In the genomic region with DNA sequence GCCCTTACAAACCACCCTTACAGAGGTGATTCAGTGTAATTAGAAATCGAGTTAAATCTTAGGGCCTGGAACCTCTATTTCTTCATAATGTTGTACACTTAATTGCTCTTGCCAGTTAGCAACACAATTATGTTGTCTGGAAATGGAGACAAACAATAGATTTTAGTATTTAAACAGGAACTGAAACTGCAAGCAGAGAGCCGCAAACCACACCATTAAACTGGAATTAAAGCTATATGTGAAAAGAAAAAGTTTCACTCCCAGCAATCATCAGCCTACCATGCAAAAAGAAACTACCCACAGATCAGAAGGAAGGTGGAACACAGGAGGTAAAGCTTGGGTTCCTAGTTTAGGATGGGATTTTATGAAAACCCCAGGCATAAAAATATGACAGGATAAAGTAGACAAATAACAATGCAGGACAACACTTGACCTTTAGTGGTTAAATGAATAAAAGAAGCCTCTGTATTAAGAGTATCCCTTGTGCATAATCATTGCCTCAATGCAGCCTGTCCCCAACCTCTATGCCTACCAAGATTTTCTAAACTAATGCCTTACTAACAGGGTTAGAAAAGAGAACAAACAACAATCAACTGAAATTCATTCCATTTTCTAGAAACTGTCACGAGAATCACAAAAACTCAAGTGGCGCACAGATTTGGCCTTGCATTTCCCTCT, we compare ENCODE assay signal across 1 cellular context.
A peak's percentile ranks its signal among the peaks of the same experiment; 100 is the strongest.
TF ChIP-seq lines count a peak whose summit lies in the region.

No MANE protein-coding gene starts in this region.

TF ChIP-seq in GM12878, 131 proteins besides CTCF, POLR2A, EP300 and RAD21 (continued from another document and continues in another):
- TF ChIP-seq, protein P1, sequence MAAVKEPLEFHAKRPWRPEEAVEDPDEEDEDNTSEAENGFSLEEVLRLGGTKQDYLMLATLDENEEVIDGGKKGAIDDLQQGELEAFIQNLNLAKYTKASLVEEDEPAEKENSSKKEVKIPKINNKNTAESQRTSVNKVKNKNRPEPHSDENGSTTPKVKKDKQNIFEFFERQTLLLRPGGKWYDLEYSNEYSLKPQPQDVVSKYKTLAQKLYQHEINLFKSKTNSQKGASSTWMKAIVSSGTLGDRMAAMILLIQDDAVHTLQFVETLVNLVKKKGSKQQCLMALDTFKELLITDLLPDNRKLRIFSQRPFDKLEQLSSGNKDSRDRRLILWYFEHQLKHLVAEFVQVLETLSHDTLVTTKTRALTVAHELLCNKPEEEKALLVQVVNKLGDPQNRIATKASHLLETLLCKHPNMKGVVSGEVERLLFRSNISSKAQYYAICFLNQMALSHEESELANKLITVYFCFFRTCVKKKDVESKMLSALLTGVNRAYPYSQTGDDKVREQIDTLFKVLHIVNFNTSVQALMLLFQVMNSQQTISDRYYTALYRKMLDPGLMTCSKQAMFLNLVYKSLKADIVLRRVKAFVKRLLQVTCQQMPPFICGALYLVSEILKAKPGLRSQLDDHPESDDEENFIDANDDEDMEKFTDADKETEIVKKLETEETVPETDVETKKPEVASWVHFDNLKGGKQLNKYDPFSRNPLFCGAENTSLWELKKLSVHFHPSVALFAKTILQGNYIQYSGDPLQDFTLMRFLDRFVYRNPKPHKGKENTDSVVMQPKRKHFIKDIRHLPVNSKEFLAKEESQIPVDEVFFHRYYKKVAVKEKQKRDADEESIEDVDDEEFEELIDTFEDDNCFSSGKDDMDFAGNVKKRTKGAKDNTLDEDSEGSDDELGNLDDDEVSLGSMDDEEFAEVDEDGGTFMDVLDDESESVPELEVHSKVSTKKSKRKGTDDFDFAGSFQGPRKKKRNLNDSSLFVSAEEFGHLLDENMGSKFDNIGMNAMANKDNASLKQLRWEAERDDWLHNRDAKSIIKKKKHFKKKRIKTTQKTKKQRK (IDR thresholded peaks at IDR 0.05; ENCODE audit: low read depth, low read length), result no peak
- TF ChIP-seq YY1 (IDR thresholded peaks at IDR 0.05; ENCODE audit: low read depth, low read length), result no peak
- no peak for TF ChIP-seq WRNIP1 (IDR thresholded peaks at IDR 0.05; ENCODE audit: borderline replicate concordance, low read depth, low read length)
- TF ChIP-seq SPI1 (IDR thresholded peaks at IDR 0.05; ENCODE audit: borderline replicate concordance, insufficient read depth, low read depth, low read length), result peak; percentile 98
- no peak for TF ChIP-seq RFX5 (IDR thresholded peaks at IDR 0.05; ENCODE audit: low read depth, low read length)
- TF ChIP-seq CHD2 (IDR thresholded peaks at IDR 0.05; ENCODE audit: borderline replicate concordance, low read depth, low read length), result peak; percentile 51; the same call in 1 of the 2 replicates
- TF ChIP-seq SIX5 (IDR thresholded peaks at IDR 0.05; ENCODE audit: low read depth, low read length, severe bottlenecking), result no peak
- TF ChIP-seq CHD4 (IDR thresholded peaks at IDR 0.05), result no peak
- TF ChIP-seq, protein P2, sequence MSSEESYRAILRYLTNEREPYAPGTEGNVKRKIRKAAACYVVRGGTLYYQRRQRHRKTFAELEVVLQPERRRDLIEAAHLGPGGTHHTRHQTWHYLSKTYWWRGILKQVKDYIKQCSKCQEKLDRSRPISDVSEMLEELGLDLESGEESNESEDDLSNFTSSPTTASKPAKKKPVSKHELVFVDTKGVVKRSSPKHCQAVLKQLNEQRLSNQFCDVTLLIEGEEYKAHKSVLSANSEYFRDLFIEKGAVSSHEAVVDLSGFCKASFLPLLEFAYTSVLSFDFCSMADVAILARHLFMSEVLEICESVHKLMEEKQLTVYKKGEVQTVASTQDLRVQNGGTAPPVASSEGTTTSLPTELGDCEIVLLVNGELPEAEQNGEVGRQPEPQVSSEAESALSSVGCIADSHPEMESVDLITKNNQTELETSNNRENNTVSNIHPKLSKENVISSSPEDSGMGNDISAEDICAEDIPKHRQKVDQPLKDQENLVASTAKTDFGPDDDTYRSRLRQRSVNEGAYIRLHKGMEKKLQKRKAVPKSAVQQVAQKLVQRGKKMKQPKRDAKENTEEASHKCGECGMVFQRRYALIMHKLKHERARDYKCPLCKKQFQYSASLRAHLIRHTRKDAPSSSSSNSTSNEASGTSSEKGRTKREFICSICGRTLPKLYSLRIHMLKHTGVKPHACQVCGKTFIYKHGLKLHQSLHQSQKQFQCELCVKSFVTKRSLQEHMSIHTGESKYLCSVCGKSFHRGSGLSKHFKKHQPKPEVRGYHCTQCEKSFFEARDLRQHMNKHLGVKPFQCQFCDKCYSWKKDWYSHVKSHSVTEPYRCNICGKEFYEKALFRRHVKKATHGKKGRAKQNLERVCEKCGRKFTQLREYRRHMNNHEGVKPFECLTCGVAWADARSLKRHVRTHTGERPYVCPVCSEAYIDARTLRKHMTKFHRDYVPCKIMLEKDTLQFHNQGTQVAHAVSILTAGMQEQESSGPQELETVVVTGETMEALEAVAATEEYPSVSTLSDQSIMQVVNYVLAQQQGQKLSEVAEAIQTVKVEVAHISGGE (CRISPR knock-in tag; IDR thresholded peaks at IDR 0.05), result no peak
- no peak for TF ChIP-seq PML (IDR thresholded peaks at IDR 0.05; ENCODE audit: low read length)
- TF ChIP-seq, protein P3, sequence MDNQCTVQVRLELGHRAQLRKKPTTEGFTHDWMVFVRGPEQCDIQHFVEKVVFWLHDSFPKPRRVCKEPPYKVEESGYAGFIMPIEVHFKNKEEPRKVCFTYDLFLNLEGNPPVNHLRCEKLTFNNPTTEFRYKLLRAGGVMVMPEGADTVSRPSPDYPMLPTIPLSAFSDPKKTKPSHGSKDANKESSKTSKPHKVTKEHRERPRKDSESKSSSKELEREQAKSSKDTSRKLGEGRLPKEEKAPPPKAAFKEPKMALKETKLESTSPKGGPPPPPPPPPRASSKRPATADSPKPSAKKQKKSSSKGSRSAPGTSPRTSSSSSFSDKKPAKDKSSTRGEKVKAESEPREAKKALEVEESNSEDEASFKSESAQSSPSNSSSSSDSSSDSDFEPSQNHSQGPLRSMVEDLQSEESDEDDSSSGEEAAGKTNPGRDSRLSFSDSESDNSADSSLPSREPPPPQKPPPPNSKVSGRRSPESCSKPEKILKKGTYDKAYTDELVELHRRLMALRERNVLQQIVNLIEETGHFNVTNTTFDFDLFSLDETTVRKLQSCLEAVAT (IDR thresholded peaks at IDR 0.05), result peak; percentile 91
- TF ChIP-seq TBL1XR1 (IDR thresholded peaks at IDR 0.05; ENCODE audit: low read depth, low read length), result no peak
- no peak for TF ChIP-seq MTA3 (IDR thresholded peaks at IDR 0.05; ENCODE audit: borderline replicate concordance, low read length)
- peak; percentile 99 for TF ChIP-seq DPF2 (IDR thresholded peaks at IDR 0.05)
- TF ChIP-seq KAT2A (conservative IDR thresholded peaks at IDR 0.05; ENCODE audit: control insufficient read depth, low read depth, low read length), result no peak
- TF ChIP-seq SMAD1 (IDR thresholded peaks at IDR 0.05; ENCODE audit: low read depth, partially characterized antibody), result no peak
- peak; percentile 44; the same call in 1 of the 3 replicates for TF ChIP-seq POU2F2 (IDR thresholded peaks at IDR 0.05; ENCODE audit: borderline replicate concordance, low read depth, low read length)
- TF ChIP-seq KDM1A (IDR thresholded peaks at IDR 0.05; ENCODE audit: borderline replicate concordance), result no peak
- TF ChIP-seq, protein P4, sequence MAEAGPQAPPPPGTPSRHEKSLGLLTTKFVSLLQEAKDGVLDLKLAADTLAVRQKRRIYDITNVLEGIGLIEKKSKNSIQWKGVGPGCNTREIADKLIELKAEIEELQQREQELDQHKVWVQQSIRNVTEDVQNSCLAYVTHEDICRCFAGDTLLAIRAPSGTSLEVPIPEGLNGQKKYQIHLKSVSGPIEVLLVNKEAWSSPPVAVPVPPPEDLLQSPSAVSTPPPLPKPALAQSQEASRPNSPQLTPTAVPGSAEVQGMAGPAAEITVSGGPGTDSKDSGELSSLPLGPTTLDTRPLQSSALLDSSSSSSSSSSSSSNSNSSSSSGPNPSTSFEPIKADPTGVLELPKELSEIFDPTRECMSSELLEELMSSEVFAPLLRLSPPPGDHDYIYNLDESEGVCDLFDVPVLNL (IDR thresholded peaks at IDR 0.05; ENCODE audit: low read depth, low read length), result no peak
- no peak for TF ChIP-seq EED (IDR thresholded peaks at IDR 0.05; ENCODE audit: low read depth)
- no peak for TF ChIP-seq TCF12 (IDR thresholded peaks at IDR 0.05; ENCODE audit: low read depth, low read length)
- TF ChIP-seq, protein P5, sequence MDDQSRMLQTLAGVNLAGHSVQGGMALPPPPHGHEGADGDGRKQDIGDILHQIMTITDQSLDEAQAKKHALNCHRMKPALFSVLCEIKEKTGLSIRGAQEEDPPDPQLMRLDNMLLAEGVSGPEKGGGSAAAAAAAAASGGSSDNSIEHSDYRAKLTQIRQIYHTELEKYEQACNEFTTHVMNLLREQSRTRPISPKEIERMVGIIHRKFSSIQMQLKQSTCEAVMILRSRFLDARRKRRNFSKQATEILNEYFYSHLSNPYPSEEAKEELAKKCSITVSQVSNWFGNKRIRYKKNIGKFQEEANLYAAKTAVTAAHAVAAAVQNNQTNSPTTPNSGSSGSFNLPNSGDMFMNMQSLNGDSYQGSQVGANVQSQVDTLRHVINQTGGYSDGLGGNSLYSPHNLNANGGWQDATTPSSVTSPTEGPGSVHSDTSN (IDR thresholded peaks at IDR 0.05; ENCODE audit: insufficient replicate concordance, low read depth, low read length), result no peak
- no peak for TF ChIP-seq ZBED1 (IDR thresholded peaks at IDR 0.05; ENCODE audit: borderline replicate concordance)
- TF ChIP-seq, protein P6, sequence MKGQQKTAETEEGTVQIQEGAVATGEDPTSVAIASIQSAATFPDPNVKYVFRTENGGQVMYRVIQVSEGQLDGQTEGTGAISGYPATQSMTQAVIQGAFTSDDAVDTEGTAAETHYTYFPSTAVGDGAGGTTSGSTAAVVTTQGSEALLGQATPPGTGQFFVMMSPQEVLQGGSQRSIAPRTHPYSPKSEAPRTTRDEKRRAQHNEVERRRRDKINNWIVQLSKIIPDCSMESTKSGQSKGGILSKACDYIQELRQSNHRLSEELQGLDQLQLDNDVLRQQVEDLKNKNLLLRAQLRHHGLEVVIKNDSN (IDR thresholded peaks at IDR 0.05; ENCODE audit: borderline replicate concordance, extremely low read length, insufficient read depth, low read depth, low read length), result no peak
- no peak for TF ChIP-seq ETV6 (conservative IDR thresholded peaks at IDR 0.05 in 1 of 2, IDR thresholded peaks at IDR 0.05 in 1 of 2; ENCODE audit: borderline replicate concordance in 1 of 2, low read depth in 1 of 2)
- TF ChIP-seq, protein P7, sequence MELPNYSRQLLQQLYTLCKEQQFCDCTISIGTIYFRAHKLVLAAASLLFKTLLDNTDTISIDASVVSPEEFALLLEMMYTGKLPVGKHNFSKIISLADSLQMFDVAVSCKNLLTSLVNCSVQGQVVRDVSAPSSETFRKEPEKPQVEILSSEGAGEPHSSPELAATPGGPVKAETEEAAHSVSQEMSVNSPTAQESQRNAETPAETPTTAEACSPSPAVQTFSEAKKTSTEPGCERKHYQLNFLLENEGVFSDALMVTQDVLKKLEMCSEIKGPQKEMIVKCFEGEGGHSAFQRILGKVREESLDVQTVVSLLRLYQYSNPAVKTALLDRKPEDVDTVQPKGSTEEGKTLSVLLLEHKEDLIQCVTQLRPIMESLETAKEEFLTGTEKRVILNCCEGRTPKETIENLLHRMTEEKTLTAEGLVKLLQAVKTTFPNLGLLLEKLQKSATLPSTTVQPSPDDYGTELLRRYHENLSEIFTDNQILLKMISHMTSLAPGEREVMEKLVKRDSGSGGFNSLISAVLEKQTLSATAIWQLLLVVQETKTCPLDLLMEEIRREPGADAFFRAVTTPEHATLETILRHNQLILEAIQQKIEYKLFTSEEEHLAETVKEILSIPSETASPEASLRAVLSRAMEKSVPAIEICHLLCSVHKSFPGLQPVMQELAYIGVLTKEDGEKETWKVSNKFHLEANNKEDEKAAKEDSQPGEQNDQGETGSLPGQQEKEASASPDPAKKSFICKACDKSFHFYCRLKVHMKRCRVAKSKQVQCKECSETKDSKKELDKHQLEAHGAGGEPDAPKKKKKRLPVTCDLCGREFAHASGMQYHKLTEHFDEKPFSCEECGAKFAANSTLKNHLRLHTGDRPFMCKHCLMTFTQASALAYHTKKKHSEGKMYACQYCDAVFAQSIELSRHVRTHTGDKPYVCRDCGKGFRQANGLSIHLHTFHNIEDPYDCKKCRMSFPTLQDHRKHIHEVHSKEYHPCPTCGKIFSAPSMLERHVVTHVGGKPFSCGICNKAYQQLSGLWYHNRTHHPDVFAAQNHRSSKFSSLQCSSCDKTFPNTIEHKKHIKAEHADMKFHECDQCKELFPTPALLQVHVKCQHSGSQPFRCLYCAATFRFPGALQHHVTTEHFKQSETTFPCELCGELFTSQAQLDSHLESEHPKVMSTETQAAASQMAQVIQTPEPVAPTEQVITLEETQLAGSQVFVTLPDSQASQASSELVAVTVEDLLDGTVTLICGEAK (IDR thresholded peaks at IDR 0.05; ENCODE audit: borderline replicate concordance), result no peak
- no peak for TF ChIP-seq CBX5 (IDR thresholded peaks at IDR 0.05; ENCODE audit: low read depth)
- no peak for TF ChIP-seq TARDBP (IDR thresholded peaks at IDR 0.05; ENCODE audit: borderline replicate concordance)
- no peak for TF ChIP-seq SREBF2 (IDR thresholded peaks at IDR 0.05; ENCODE audit: low read length)
- TF ChIP-seq MYC (IDR thresholded peaks at IDR 0.05; ENCODE audit: insufficient read depth, insufficient read length, insufficient replicate concordance, low read length, severe bottlenecking), result no peak
- peak; percentile 98 for TF ChIP-seq BCL11A (IDR thresholded peaks at IDR 0.05; ENCODE audit: low read depth, low read length)
- TF ChIP-seq, protein P8, sequence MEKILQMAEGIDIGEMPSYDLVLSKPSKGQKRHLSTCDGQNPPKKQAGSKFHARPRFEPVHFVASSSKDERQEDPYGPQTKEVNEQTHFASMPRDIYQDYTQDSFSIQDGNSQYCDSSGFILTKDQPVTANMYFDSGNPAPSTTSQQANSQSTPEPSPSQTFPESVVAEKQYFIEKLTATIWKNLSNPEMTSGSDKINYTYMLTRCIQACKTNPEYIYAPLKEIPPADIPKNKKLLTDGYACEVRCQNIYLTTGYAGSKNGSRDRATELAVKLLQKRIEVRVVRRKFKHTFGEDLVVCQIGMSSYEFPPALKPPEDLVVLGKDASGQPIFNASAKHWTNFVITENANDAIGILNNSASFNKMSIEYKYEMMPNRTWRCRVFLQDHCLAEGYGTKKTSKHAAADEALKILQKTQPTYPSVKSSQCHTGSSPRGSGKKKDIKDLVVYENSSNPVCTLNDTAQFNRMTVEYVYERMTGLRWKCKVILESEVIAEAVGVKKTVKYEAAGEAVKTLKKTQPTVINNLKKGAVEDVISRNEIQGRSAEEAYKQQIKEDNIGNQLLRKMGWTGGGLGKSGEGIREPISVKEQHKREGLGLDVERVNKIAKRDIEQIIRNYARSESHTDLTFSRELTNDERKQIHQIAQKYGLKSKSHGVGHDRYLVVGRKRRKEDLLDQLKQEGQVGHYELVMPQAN (conservative IDR thresholded peaks at IDR 0.05), result no peak; the same call in 1 of the 2 replicates
- TF ChIP-seq CREB1 (IDR thresholded peaks at IDR 0.05; ENCODE audit: low read depth), result no peak
- TF ChIP-seq HDGF (IDR thresholded peaks at IDR 0.05), result no peak
- TF ChIP-seq TAF1 (IDR thresholded peaks at IDR 0.05; ENCODE audit: borderline replicate concordance, low read depth, low read length), result no peak
- TF ChIP-seq LARP7 (IDR thresholded peaks at IDR 0.05), result no peak
- TF ChIP-seq PAX5 (IDR thresholded peaks at IDR 0.05; ENCODE audit: borderline replicate concordance, low read depth, low read length), result peak; percentile 42; the same call in 1 of the 2 replicates
- TF ChIP-seq NR2C1 (IDR thresholded peaks at IDR 0.05), result no peak
- no peak for TF ChIP-seq HCFC1 (IDR thresholded peaks at IDR 0.05; ENCODE audit: low read length)
- TF ChIP-seq NBN (IDR thresholded peaks at IDR 0.05), result peak; percentile 73; the same call in 1 of the 2 replicates
- no peak for TF ChIP-seq RB1 (IDR thresholded peaks at IDR 0.05; ENCODE audit: borderline replicate concordance)
- TF ChIP-seq BHLHE40 (IDR thresholded peaks at IDR 0.05; ENCODE audit: borderline replicate concordance in 1 of 2, low read depth in 2 of 2, low read length in 1 of 2), result peak; percentile 41 to 51; a peak in 2 of 4 replicates
